Comparison of ENCODE assay signal across 11 cellular contexts in genomic region chr2:238159676-238160205, GRCh38. TPM values are rescaled to one million over a fixed set of nuclear protein-coding genes. Genes with fewer than 3 reads are reported as not detected.
DNase-seq lines count a peak whose midpoint lies in the region; FAIRE-seq and TF ChIP-seq lines count a peak whose summit lies in the region.
"Had no signal": no experiment of that assay in that cellular context is flagged by ENCODE, and none has a peak within 500 bp of the region (broad histone marks: within the 10 kb centered on the region; RNA-seq: fewer than 3 reads in every experiment).

No MANE protein-coding gene starts in this region.

- DNase-seq in mesothelial cell of epicardium (ENCODE audit: low spot score in 2 of 2, unreplicated experiment in 2 of 2): no peak
- no peak for DNase-seq in CD1c-positive myeloid dendritic cell (ENCODE audit: extremely low spot score)
- DNase-seq in central memory CD4-positive, alpha-beta T cell: no peak
- DNase-seq in D721Med (ENCODE audit: insufficient read length, low spot score): no peak
- DNase-seq in NCI-H226: no peak

- H3K4me1 ChIP-seq in BLaER1 treated with 17β-estradiol and CSF1 and Interleukin-3, amounts not matched to agents 10 nM and 100 nM: peaks cover 21 to 52% (median 42%) of the 10 kb centered on the region in 10 experiments
- no peaks in the 10 kb centered on the region for H3K4me1 ChIP-seq in HUES64 (ENCODE audit: insufficient read depth, low read length)

- H3K27me3 ChIP-seq in BLaER1 treated with 17β-estradiol and CSF1 and Interleukin-3, amounts not matched to agents 10 nM and 100 nM: peaks cover 7 to 19% (median 14%) of the 10 kb centered on the region in 11 experiments; a peak in 16 of 22 replicates
- H3K27me3 ChIP-seq in HUES64 (ENCODE audit: insufficient read depth, low read length): peaks cover 71% of the 10 kb centered on the region

- H3K4me1 Mint-ChIP-seq in activated naive CD8-positive, alpha-beta T cell (ENCODE audit: low read depth): peaks cover 10% of the 10 kb centered on the region
- peaks cover 4% of the 10 kb centered on the region for H3K4me1 Mint-ChIP-seq in mesothelial cell of epicardium

- H3K36me3 Mint-ChIP-seq in activated naive CD8-positive, alpha-beta T cell: no peaks in the 10 kb centered on the region
- H3K36me3 Mint-ChIP-seq in mesothelial cell of epicardium: no peaks in the 10 kb centered on the region

- WGBS in HUES64: 52% methylated on average over 10 of the region's 10 CpGs

- no peaks in the 10 kb centered on the region for H3K36me3 ChIP-seq in BLaER1 treated with 17β-estradiol and CSF1 and Interleukin-3, amounts not matched to agents 10 nM and 100 nM
- no peaks in the 10 kb centered on the region for H3K36me3 ChIP-seq in HUES64 (ENCODE audit: insufficient read depth, low read length)
- H3K36me3 ChIP-seq: esophagus muscularis mucosa had no signal

- peak overlapping the region; percentile 72 for H3K4me3 Mint-ChIP-seq in activated naive CD8-positive, alpha-beta T cell
- peak overlapping the region; percentile 46 for H3K4me3 Mint-ChIP-seq in mesothelial cell of epicardium

- TF ChIP-seq CTCF in mesothelial cell of epicardium (IDR thresholded peaks at IDR 0.05; ENCODE audit: unreplicated experiment) (no peak), D721Med (IDR thresholded peaks at IDR 0.05; ENCODE audit: insufficient read depth, missing control alignments) (no peak)

- H3K27me3 Mint-ChIP-seq in activated naive CD8-positive, alpha-beta T cell: peaks cover 4% of the 10 kb centered on the region
- peaks cover 60% of the 10 kb centered on the region for H3K27me3 Mint-ChIP-seq in mesothelial cell of epicardium (ENCODE audit: low read depth)

- peak overlapping the region in 4 of 11 experiments; percentile 55 to 83 (median 77); a peak in 6 of 22 replicates for H3K27ac ChIP-seq in BLaER1 treated with 17β-estradiol and CSF1 and Interleukin-3, amounts not matched to agents 10 nM and 100 nM
- H3K27ac ChIP-seq in HUES64 (ENCODE audit: low read depth, low read length): no peak overlapping the region
- H3K27ac ChIP-seq: esophagus muscularis mucosa had no signal

- peak overlapping the region in 8 of 11 experiments; percentile 31 to 88 (median 82); a peak in 15 of 22 replicates for H3K9ac ChIP-seq in BLaER1 treated with 17β-estradiol and CSF1 and Interleukin-3, amounts not matched to agents 10 nM and 100 nM
- no peak overlapping the region for H3K9ac ChIP-seq in HUES64 (ENCODE audit: low read depth, low read length)

- H3K4me2 ChIP-seq in BLaER1 treated with 17β-estradiol and CSF1 and Interleukin-3, amounts not matched to agents 10 nM and 100 nM: peak overlapping the region; percentile 84 to 98 (median 97)

- H4K20me1 ChIP-seq in BLaER1 treated with 17β-estradiol and CSF1 and Interleukin-3, amounts not matched to agents 10 nM and 100 nM: peaks cover 0 to 26% (median 0%) of the 10 kb centered on the region in 11 experiments; a peak in 5 of 22 replicates

- peak overlapping the region; percentile 55 to 75 (median 66); a peak in 19 of 20 replicates for H3K4me3 ChIP-seq in BLaER1 treated with 17β-estradiol and CSF1 and Interleukin-3, amounts not matched to agents 10 nM and 100 nM
- peak overlapping the region; percentile 46 for H3K4me3 ChIP-seq in HUES64 (ENCODE audit: low read length)

- FAIRE-seq in D721Med (lab: Jason Lieb, UNC): no peak

- H3K9me3 ChIP-seq in BLaER1 treated with 17β-estradiol and CSF1 and Interleukin-3, amounts not matched to agents 10 nM and 100 nM (replicated peaks in 1 of 11): no peaks in the 10 kb centered on the region
- H3K9me3 ChIP-seq in HUES64 (ENCODE audit: insufficient read depth, low read depth, low read length): no peaks in the 10 kb centered on the region
- H3K9me3 ChIP-seq: esophagus muscularis mucosa had no signal

- H3K9me3 Mint-ChIP-seq in activated naive CD8-positive, alpha-beta T cell (ENCODE audit: low read depth): no peaks in the 10 kb centered on the region
- no peaks in the 10 kb centered on the region for H3K9me3 Mint-ChIP-seq in mesothelial cell of epicardium
- H3K9me3 Mint-ChIP-seq: activated naive CD4-positive, alpha-beta T cell treated with anti-CD3 and anti-CD28 coated beads, Interleukin-2, amount 50 U/mL, for 72 hours had no signal

- no peak overlapping the region for H3K27ac Mint-ChIP-seq in activated naive CD8-positive, alpha-beta T cell
- no peak overlapping the region for H3K27ac Mint-ChIP-seq in mesothelial cell of epicardium
- H3K27ac Mint-ChIP-seq: activated naive CD4-positive, alpha-beta T cell treated with anti-CD3 and anti-CD28 coated beads, Interleukin-2, amount 50 U/mL, for 72 hours had no signal

RNA-seq across cellular contexts. Expression of gene ERFE, which starts 1.0 kb away (rescaled TPM):
- polyA plus RNA-seq in HUES64 (2013, experiment 1 of 2): 1.4 TPM
- polyA plus RNA-seq in HUES64 (2013, experiment 2 of 2): 1.1 TPM
- total RNA-seq in mesothelial cell of epicardium: 0.50 to 0.85 TPM (median 0.66 TPM) in 3 replicates

RNA-seq across cellular contexts. Expression of gene KLHL30, which starts 21.3 kb away (rescaled TPM):
- not detected for polyA plus RNA-seq in HUES64 (2013, experiment 1 of 2)
- not detected for polyA plus RNA-seq in HUES64 (2013, experiment 2 of 2)
- 0.16 to 0.20 TPM (median 0.20 TPM) in 3 replicates for total RNA-seq in mesothelial cell of epicardium
- total RNA-seq: activated naive CD4-positive, alpha-beta T cell treated with anti-CD3 and anti-CD28 coated beads, Interleukin-2, amount 50 U/mL, for 72 hours; SK-MEL-5 had no signal

RNA-seq across cellular contexts. Expression of gene ILKAP, which starts 43.8 kb away (rescaled TPM):
- polyA plus RNA-seq in HUES64 (2013, experiment 1 of 2): 28.6 TPM
- polyA plus RNA-seq in HUES64 (2013, experiment 2 of 2): 25.4 TPM
- 48.6 to 54.0 TPM (median 50.8 TPM) in 3 replicates for total RNA-seq in mesothelial cell of epicardium

RNA-seq across cellular contexts. Expression of gene ESPNL, which starts 59.6 kb away (rescaled TPM):
- 0.55 TPM for polyA plus RNA-seq in HUES64 (2013, experiment 1 of 2)
- polyA plus RNA-seq in HUES64 (2013, experiment 2 of 2): 0.38 TPM
- 0.29 to 0.75 TPM (median 0.38 TPM) in 3 replicates for total RNA-seq in mesothelial cell of epicardium
